25 cellular contexts compared by ENCODE assay signal in the genomic region with DNA sequence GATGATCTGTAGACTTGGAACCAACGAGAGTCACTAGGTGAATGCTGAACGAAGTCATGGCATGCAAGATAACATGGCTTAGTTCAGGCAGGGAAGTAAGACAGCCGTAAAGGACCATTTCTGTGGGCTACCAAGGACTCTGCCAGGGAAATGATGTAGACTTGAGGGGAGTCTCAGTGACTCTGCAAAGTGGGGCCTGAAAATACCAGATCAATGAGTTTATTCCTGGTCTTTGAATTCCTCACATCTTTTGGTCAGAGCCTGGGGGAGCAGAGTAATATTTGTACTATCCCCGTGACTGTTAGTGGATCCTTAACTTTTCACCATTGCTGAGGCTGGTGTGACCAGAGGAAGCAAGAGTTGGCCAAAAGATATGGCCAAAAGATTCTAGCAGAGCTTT.
"Had no signal": no experiment of that assay in that cellular context is flagged by ENCODE, and none has a peak within 500 bp of the region (broad histone marks: within the 10 kb centered on the region; RNA-seq: fewer than 3 reads in every experiment).

No MANE protein-coding gene starts in this region.

- H3K4me2 ChIP-seq: hepatocyte, neural progenitor cell had no signal

- H2AFZ ChIP-seq: hepatocyte, neural progenitor cell, parathyroid adenoma had no signal

- ATAC-seq: natural killer cell; psoas muscle; sciatic nerve; stimulated activated effector memory CD8-positive, alpha-beta T cell treated with anti-CD3 and anti-CD28 coated beads, Interleukin-12 subunit alpha, Interleukin-12 subunit beta, amount 100 ng/mL, for 72 hours; upper lobe of right lung had no signal

- H3K27me3 ChIP-seq: hepatocyte, neural progenitor cell, neutrophil, right atrium auricular region, spleen, suprapubic skin, tibial artery, upper lobe of right lung had no signal

- H3K4me3 ChIP-seq: hepatocyte, left ventricle myocardium inferior, lung, neural progenitor cell, psoas muscle, right atrium auricular region, skin epidermis, spleen, suprapubic skin, thoracic aorta, tibial artery, upper lobe of right lung had no signal

- H3K9me3 ChIP-seq: neutrophil, psoas muscle, right atrium auricular region, spleen, suprapubic skin, thoracic aorta, tibial artery, upper lobe of right lung had no signal

- DNase-seq: islet precursor cell; left ventricle myocardium inferior; mesendoderm; naive B cell; natural killer cell; nephron progenitor cell; occipital lobe; psoas muscle; spleen; stimulated activated CD4-positive, alpha-beta T cell treated with anti-CD3 and anti-CD28 coated beads, Interleukin-4, amount 100 ng/mL, for 24 hours; stimulated activated naive CD4-positive, alpha-beta T cell; tibial artery; trophoblast cell; upper lobe of right lung had no signal

- H3K27ac ChIP-seq: hepatocyte, left ventricle myocardium inferior, neural progenitor cell, neutrophil, parathyroid adenoma, psoas muscle, right atrium auricular region, skin epidermis, spleen, suprapubic skin, thoracic aorta, tibial artery, upper lobe of right lung had no signal

- H3K36me3 ChIP-seq: left ventricle myocardium inferior, neural progenitor cell, neutrophil, right atrium auricular region, spleen, suprapubic skin, thoracic aorta, tibial artery, upper lobe of right lung had no signal

- H3K4me1 ChIP-seq: left ventricle myocardium inferior, neural progenitor cell, parathyroid adenoma, psoas muscle, right atrium auricular region, spleen, suprapubic skin, tibial artery, upper lobe of right lung had no signal

- H3K79me2 ChIP-seq: hepatocyte, parathyroid adenoma had no signal

- H3K9ac ChIP-seq: neural progenitor cell, parathyroid adenoma had no signal
